ENCODE assay signal across 8 cellular contexts in the genomic region with DNA sequence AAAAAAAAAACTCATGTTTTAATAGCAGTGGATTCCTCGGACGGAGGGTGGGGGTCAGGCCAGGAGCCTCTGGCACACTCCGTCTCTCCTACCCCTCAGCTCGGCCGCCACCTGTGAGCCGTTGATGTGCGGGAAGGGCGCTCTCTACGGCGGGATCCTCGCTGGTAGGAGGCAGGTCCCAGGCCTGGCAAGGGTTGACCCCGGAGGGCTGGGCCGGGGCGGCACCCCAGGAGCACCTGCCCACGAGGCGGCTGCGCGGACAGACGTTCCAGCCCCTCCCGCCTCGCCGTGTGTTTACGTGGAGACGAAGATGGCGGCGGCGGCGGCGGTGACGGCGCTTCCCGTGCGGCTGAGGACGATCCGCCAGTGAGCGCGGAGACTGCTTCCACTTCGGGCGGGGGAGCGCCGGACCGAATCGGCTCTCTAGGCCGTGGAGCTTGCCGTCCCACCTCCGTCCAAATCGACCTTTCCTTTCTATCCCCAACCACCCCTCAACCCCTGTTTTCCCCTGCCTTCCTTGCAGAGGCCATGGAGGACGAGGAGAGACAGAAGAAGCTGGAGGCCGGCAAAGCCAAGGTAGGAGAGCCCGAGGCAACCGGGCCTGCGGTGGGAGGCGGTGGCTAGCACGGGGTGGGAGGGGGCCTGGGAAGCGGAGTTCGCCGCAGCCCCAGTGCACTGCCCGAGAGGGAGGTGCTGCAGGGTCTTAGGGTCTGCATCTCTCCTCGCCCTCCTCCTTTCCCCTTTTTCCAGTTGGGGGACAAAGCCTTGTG.
DNase-seq lines count a peak whose midpoint lies in the region; ATAC-seq lines count a peak whose summit lies in the region.

A gene (plus strand): TSS at position 291 of the 770 bp plus-strand sequence. CDS start 238 bp downstream, at position 529.

- ATAC-seq in GM18873 (IDR thresholded peaks at IDR 0.05; ENCODE audit: low FRiP score, unreplicated experiment) (peak; percentile 92), HG03135 (IDR thresholded peaks at IDR 0.05; ENCODE audit: unreplicated experiment) (peak; percentile 90)

- peak; percentile 80 for DNase-seq in AG08396 (ENCODE audit: low spot score)
- peak; percentile 91 for DNase-seq in NCI-H2196 treated with DMSO at 0.1 percent for 48 hours (lab: John Stamatoyannopoulos, UW; ENCODE audit: unreplicated experiment)
- peak; percentile 88 for DNase-seq in activated CD4-positive, CD25-positive, alpha-beta regulatory T cell treated with anti-CD3 and anti-CD28 coated beads, Interleukin-2, amount 50 U/mL, for 72 hours
- peak; percentile 90 for DNase-seq in cerebellar cortex (ENCODE audit: low spot score)
- peak; percentile 93 for DNase-seq in kidney tubule cell (ENCODE audit: low spot score)
- peak; percentile 62 to 87 (median 77) for DNase-seq in stimulated activated CD4-positive, alpha-beta T cell treated with anti-CD3 and anti-CD28 coated beads, Interleukin-1b, Interleukin-23, amount 100 ng/mL, for 24 hours (ENCODE audit: low read depth in 4 of 4, low spot score in 1 of 4)

Comparison
In these comparisons a context has a peak if more than half of its experiments do, and no peak if none do; other contexts are left out.
1. Peak in every context shown above with its lines: DNase-seq and ATAC-seq.